8 cellular contexts compared by ENCODE assay signal in genomic region chr20:58980711-58981563, GRCh38. TPM values are rescaled to one million over a fixed set of nuclear protein-coding genes. Genes with fewer than 3 reads are reported as not detected.
DNase-seq lines count a peak whose midpoint lies in the region; ATAC-seq, FAIRE-seq and TF ChIP-seq lines count a peak whose summit lies in the region.

TSS of gene NELFCD (plus strand) at chr20:58981256. CDS start at chr20:58981310, 54 bp downstream.

- peak within 1 kb of the TSS; percentile 70 to 87 for H3K9ac ChIP-seq in kidney (ENCODE audit: low read length in 2 of 2)

- POLR2A ChIA-PET in AG04449 (lab: Yijun Ruan, JAX), result interaction anchor here (0.5 to 1.0 kb wide), 4 partner anchors 12 to 348 kb away, joined by 3 to 5 read pairs (median 3); no protein-coding TSS in a partner anchor

- DNase-seq in AG04449 (ENCODE audit: low read depth, low spot score) (no peak), NCI-H345 (lab: John Stamatoyannopoulos, UW) (peak; percentile 94), cerebellar cortex (ENCODE audit: low spot score) (peak; percentile 74), kidney (peak; percentile 95)
- peak; percentile 92 for DNase-seq in activated CD4-positive, CD25-positive, alpha-beta regulatory T cell treated with anti-CD3 and anti-CD28 coated beads, Interleukin-2, amount 50 U/mL, for 72 hours
- peak; percentile 82 to 89 for DNase-seq in stimulated activated CD4-positive, alpha-beta T cell treated with anti-CD3 and anti-CD28 coated beads, Interleukin-15, amount 100 ng/mL, for 1 hour (ENCODE audit: low read depth in 1 of 2, low spot score in 1 of 2)

- H3K36me3 ChIP-seq in kidney (ENCODE audit: control insufficient read depth in 1 of 2, insufficient read depth in 2 of 2, low read length in 2 of 2), result no peaks in the 10 kb centered on the region

- ATAC-seq in GM18907 (IDR thresholded peaks at IDR 0.05; ENCODE audit: unreplicated experiment) (peak; percentile 74), HG03159 (IDR thresholded peaks at IDR 0.05; ENCODE audit: unreplicated experiment) (peak; percentile 68)

- H3K4me1 ChIP-seq in kidney (ENCODE audit: control insufficient read depth in 1 of 2, insufficient read depth in 1 of 2, low read depth in 1 of 2, low read length in 2 of 2), result peaks cover 5 to 21% of the 10 kb centered on the region in 2 donors

- no peak for FAIRE-seq in kidney (lab: Jason Lieb, UNC)

- H3K4me3 ChIP-seq in AG04449 (ENCODE audit: low read depth, low read length), result peak within 1 kb of the TSS; percentile 74
- H3K4me3 ChIP-seq in kidney (ENCODE audit: low read length in 2 of 2), result peak within 1 kb of the TSS; percentile 95 to 96

- intact Hi-C loops in kidney (cut with DNase I), result no loop called here

- CTCF ChIA-PET in AG04449 (lab: Yijun Ruan, JAX), result interaction anchor here (1.0 to 3.0 kb wide), 2 partner anchors 111 to 113 kb away, joined by 3 to 13 read pairs; no protein-coding TSS in a partner anchor

- H3K27ac ChIP-seq in kidney (ENCODE audit: low read depth in 2 of 2, low read length in 2 of 2), result peak within 1 kb of the TSS in 1 of 2 donors; percentile 79

- TF ChIP-seq CTCF in AG04449 (IDR thresholded peaks at IDR 0.05; ENCODE audit: insufficient read depth, low read length, missing control alignments), result no peak
- TF ChIP-seq CTCF in kidney (IDR thresholded peaks at IDR 0.05; ENCODE audit: borderline replicate concordance, extremely low read depth, insufficient read depth), result no peak

- peaks cover 0 to 5% of the 10 kb centered on the region in 2 donors for H3K9me3 ChIP-seq in kidney (ENCODE audit: control insufficient read depth in 1 of 2, low read length in 2 of 2)

RNA-seq across cellular contexts. Expression of gene NELFCD, which starts in this region (rescaled TPM):
- total RNA-seq in kidney, result 50.2 TPM
- 63.4 TPM for polyA plus RNA-seq in kidney (ENCODE audit: insufficient read depth, low read depth, low replicate concordance)
